1 cellular context compared by ENCODE assay signal in the genomic region with DNA sequence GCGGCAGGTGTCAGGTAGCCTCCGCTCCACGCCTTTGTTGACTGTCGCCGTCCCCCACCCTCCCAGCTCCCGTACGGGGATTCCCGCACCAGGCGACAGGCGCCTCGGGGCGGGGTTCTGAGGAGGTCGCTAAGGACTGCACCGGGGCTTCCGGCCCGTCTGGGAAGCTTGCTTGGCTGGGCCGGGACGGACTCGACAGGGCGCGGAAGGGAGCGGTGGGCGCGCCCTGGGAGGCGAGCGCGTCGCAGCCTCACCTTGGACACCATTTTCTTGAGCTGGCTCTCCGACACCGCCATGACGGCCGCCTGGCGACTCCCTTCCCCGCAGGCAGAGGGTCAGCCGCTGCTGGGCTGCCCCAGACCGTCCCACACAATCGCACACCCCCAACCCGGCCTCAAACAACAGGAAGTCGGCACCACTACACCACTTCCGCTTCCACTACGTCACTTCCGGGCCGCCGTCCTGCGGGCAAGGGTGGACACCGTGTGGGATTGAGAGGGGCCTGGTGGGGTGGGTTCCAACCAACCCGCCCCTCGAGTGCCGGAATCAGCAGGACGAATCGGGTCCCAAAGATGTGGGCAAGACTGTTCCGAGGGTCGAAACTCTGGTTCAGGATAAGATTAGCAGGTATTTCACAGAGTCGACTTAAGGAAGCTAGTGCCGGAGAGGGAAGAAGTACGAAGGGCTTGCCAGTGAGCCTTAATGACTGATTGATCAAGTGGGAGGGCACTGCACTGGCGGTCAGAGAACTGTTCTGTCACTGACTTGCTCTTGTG.
A peak's percentile ranks its signal among the peaks of the same experiment; 100 is the strongest.
TF ChIP-seq lines count a peak whose summit lies in the region.

A gene with protein sequence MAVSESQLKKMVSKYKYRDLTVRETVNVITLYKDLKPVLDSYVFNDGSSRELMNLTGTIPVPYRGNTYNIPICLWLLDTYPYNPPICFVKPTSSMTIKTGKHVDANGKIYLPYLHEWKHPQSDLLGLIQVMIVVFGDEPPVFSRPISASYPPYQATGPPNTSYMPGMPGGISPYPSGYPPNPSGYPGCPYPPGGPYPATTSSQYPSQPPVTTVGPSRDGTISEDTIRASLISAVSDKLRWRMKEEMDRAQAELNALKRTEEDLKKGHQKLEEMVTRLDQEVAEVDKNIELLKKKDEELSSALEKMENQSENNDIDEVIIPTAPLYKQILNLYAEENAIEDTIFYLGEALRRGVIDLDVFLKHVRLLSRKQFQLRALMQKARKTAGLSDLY (minus strand): TSS at position 422 of the 776 bp plus-strand sequence. CDS start 126 bp downstream, at position 296.

TF ChIP-seq in GM12878, 131 proteins besides CTCF, POLR2A, EP300 and RAD21 (continued from another document and continues in another):
- TF ChIP-seq, protein P1, sequence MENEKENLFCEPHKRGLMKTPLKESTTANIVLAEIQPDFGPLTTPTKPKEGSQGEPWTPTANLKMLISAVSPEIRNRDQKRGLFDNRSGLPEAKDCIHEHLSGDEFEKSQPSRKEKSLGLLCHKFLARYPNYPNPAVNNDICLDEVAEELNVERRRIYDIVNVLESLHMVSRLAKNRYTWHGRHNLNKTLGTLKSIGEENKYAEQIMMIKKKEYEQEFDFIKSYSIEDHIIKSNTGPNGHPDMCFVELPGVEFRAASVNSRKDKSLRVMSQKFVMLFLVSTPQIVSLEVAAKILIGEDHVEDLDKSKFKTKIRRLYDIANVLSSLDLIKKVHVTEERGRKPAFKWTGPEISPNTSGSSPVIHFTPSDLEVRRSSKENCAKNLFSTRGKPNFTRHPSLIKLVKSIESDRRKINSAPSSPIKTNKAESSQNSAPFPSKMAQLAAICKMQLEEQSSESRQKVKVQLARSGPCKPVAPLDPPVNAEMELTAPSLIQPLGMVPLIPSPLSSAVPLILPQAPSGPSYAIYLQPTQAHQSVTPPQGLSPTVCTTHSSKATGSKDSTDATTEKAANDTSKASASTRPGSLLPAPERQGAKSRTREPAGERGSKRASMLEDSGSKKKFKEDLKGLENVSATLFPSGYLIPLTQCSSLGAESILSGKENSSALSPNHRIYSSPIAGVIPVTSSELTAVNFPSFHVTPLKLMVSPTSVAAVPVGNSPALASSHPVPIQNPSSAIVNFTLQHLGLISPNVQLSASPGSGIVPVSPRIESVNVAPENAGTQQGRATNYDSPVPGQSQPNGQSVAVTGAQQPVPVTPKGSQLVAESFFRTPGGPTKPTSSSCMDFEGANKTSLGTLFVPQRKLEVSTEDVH (IDR thresholded peaks at IDR 0.05; ENCODE audit: low read depth, partially characterized antibody), result peak; percentile 88
- TF ChIP-seq ZNF622 (IDR thresholded peaks at IDR 0.05) (no peak), BACH1 (IDR thresholded peaks at IDR 0.05; ENCODE audit: borderline replicate concordance) (peak; percentile 44; the same call in 1 of the 2 replicates), MEF2B (IDR thresholded peaks at IDR 0.05; ENCODE audit: partially characterized antibody, poor library complexity, severe bottlenecking) (peak; percentile 6), CHD1 (IDR thresholded peaks at IDR 0.05; ENCODE audit: low read depth, low read length) (peak; percentile 70; the same call in 1 of the 2 replicates), MTA2 (IDR thresholded peaks at IDR 0.05; ENCODE audit: low read depth) (0 out of 2 replicates have a peak, but pooled peaks have one; percentile 40), ZNF217 (IDR thresholded peaks at IDR 0.05) (no peak), ZNF207 (IDR thresholded peaks at IDR 0.05; ENCODE audit: borderline replicate concordance) (peak; percentile 37; the same call in 1 of the 2 replicates), SMAD5 (IDR thresholded peaks at IDR 0.05; ENCODE audit: low read depth) (peak; percentile 96), YY1 (IDR thresholded peaks at IDR 0.05; ENCODE audit: low read depth, low read length) (peak; percentile 92), NFXL1 (IDR thresholded peaks at IDR 0.05; ENCODE audit: borderline replicate concordance) (no peak), CBX3 (IDR thresholded peaks at IDR 0.05; ENCODE audit: borderline replicate concordance, low read depth) (no peak), RBBP5 (conservative IDR thresholded peaks at IDR 0.05) (0 out of 2 replicates have a peak, but pooled peaks have one; percentile 80), FOS (IDR thresholded peaks at IDR 0.05; ENCODE audit: borderline replicate concordance, extremely low read depth, insufficient read length) (no peak), RELA (IDR thresholded peaks at IDR 0.05; ENCODE audit: borderline replicate concordance, partially characterized antibody) (no peak), CBFB (IDR thresholded peaks at IDR 0.05; ENCODE audit: low read depth) (peak; percentile 94), HDAC2 (IDR thresholded peaks at IDR 0.05) (no peak), POU2F2 (IDR thresholded peaks at IDR 0.05; ENCODE audit: borderline replicate concordance, low read depth, low read length) (peak; percentile 42; the same call in 2 of the 3 replicates), SP1 (IDR thresholded peaks at IDR 0.05; ENCODE audit: low read depth, low read length) (no peak), BRCA1 (IDR thresholded peaks at IDR 0.05; ENCODE audit: low read depth, low read length) (no peak), ZNF384 (IDR thresholded peaks at IDR 0.05; ENCODE audit: borderline replicate concordance, low read depth, low read length) (no peak), BHLHE40 (IDR thresholded peaks at IDR 0.05; ENCODE audit: borderline replicate concordance in 1 of 2, low read depth in 2 of 2, low read length in 1 of 2) (peak; percentile 23 to 56; a peak in 3 of 4 replicates), RFX5 (IDR thresholded peaks at IDR 0.05; ENCODE audit: low read depth, low read length) (0 out of 2 replicates have a peak, but pooled peaks have one; percentile 24), TARDBP (IDR thresholded peaks at IDR 0.05; ENCODE audit: borderline replicate concordance) (peak; percentile 56; the same call in 1 of the 2 replicates), CBX5 (IDR thresholded peaks at IDR 0.05; ENCODE audit: low read depth) (0 out of 2 replicates have a peak, but pooled peaks have one; percentile 81), ZNF24 (IDR thresholded peaks at IDR 0.05) (no peak), ESRRA (IDR thresholded peaks at IDR 0.05; ENCODE audit: low read length) (no peak), STAT1 (conservative IDR thresholded peaks at IDR 0.05) (peak; percentile 73; the same call in 1 of the 2 replicates)
- TF ChIP-seq, protein P2, sequence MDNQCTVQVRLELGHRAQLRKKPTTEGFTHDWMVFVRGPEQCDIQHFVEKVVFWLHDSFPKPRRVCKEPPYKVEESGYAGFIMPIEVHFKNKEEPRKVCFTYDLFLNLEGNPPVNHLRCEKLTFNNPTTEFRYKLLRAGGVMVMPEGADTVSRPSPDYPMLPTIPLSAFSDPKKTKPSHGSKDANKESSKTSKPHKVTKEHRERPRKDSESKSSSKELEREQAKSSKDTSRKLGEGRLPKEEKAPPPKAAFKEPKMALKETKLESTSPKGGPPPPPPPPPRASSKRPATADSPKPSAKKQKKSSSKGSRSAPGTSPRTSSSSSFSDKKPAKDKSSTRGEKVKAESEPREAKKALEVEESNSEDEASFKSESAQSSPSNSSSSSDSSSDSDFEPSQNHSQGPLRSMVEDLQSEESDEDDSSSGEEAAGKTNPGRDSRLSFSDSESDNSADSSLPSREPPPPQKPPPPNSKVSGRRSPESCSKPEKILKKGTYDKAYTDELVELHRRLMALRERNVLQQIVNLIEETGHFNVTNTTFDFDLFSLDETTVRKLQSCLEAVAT (IDR thresholded peaks at IDR 0.05), result peak; percentile 76
- TF ChIP-seq, protein P3, sequence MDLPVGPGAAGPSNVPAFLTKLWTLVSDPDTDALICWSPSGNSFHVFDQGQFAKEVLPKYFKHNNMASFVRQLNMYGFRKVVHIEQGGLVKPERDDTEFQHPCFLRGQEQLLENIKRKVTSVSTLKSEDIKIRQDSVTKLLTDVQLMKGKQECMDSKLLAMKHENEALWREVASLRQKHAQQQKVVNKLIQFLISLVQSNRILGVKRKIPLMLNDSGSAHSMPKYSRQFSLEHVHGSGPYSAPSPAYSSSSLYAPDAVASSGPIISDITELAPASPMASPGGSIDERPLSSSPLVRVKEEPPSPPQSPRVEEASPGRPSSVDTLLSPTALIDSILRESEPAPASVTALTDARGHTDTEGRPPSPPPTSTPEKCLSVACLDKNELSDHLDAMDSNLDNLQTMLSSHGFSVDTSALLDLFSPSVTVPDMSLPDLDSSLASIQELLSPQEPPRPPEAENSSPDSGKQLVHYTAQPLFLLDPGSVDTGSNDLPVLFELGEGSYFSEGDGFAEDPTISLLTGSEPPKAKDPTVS (IDR thresholded peaks at IDR 0.05; ENCODE audit: low read depth, low read length), result no peak
- TF ChIP-seq, protein P4, sequence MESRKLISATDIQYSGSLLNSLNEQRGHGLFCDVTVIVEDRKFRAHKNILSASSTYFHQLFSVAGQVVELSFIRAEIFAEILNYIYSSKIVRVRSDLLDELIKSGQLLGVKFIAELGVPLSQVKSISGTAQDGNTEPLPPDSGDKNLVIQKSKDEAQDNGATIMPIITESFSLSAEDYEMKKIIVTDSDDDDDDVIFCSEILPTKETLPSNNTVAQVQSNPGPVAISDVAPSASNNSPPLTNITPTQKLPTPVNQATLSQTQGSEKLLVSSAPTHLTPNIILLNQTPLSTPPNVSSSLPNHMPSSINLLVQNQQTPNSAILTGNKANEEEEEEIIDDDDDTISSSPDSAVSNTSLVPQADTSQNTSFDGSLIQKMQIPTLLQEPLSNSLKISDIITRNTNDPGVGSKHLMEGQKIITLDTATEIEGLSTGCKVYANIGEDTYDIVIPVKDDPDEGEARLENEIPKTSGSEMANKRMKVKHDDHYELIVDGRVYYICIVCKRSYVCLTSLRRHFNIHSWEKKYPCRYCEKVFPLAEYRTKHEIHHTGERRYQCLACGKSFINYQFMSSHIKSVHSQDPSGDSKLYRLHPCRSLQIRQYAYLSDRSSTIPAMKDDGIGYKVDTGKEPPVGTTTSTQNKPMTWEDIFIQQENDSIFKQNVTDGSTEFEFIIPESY (IDR thresholded peaks at IDR 0.05), result no peak
- TF ChIP-seq, protein P5, sequence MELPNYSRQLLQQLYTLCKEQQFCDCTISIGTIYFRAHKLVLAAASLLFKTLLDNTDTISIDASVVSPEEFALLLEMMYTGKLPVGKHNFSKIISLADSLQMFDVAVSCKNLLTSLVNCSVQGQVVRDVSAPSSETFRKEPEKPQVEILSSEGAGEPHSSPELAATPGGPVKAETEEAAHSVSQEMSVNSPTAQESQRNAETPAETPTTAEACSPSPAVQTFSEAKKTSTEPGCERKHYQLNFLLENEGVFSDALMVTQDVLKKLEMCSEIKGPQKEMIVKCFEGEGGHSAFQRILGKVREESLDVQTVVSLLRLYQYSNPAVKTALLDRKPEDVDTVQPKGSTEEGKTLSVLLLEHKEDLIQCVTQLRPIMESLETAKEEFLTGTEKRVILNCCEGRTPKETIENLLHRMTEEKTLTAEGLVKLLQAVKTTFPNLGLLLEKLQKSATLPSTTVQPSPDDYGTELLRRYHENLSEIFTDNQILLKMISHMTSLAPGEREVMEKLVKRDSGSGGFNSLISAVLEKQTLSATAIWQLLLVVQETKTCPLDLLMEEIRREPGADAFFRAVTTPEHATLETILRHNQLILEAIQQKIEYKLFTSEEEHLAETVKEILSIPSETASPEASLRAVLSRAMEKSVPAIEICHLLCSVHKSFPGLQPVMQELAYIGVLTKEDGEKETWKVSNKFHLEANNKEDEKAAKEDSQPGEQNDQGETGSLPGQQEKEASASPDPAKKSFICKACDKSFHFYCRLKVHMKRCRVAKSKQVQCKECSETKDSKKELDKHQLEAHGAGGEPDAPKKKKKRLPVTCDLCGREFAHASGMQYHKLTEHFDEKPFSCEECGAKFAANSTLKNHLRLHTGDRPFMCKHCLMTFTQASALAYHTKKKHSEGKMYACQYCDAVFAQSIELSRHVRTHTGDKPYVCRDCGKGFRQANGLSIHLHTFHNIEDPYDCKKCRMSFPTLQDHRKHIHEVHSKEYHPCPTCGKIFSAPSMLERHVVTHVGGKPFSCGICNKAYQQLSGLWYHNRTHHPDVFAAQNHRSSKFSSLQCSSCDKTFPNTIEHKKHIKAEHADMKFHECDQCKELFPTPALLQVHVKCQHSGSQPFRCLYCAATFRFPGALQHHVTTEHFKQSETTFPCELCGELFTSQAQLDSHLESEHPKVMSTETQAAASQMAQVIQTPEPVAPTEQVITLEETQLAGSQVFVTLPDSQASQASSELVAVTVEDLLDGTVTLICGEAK (IDR thresholded peaks at IDR 0.05; ENCODE audit: borderline replicate concordance), result peak; percentile 97
- TF ChIP-seq, protein P6, sequence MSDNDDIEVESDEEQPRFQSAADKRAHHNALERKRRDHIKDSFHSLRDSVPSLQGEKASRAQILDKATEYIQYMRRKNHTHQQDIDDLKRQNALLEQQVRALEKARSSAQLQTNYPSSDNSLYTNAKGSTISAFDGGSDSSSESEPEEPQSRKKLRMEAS (IDR thresholded peaks at IDR 0.05; ENCODE audit: low read depth, low read length), result peak; percentile 43; the same call in 1 of the 2 replicates
- TF ChIP-seq, protein P7, sequence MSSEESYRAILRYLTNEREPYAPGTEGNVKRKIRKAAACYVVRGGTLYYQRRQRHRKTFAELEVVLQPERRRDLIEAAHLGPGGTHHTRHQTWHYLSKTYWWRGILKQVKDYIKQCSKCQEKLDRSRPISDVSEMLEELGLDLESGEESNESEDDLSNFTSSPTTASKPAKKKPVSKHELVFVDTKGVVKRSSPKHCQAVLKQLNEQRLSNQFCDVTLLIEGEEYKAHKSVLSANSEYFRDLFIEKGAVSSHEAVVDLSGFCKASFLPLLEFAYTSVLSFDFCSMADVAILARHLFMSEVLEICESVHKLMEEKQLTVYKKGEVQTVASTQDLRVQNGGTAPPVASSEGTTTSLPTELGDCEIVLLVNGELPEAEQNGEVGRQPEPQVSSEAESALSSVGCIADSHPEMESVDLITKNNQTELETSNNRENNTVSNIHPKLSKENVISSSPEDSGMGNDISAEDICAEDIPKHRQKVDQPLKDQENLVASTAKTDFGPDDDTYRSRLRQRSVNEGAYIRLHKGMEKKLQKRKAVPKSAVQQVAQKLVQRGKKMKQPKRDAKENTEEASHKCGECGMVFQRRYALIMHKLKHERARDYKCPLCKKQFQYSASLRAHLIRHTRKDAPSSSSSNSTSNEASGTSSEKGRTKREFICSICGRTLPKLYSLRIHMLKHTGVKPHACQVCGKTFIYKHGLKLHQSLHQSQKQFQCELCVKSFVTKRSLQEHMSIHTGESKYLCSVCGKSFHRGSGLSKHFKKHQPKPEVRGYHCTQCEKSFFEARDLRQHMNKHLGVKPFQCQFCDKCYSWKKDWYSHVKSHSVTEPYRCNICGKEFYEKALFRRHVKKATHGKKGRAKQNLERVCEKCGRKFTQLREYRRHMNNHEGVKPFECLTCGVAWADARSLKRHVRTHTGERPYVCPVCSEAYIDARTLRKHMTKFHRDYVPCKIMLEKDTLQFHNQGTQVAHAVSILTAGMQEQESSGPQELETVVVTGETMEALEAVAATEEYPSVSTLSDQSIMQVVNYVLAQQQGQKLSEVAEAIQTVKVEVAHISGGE (CRISPR knock-in tag; IDR thresholded peaks at IDR 0.05), result peak; percentile 30
